1 cellular context compared by ENCODE assay signal in the genomic region with DNA sequence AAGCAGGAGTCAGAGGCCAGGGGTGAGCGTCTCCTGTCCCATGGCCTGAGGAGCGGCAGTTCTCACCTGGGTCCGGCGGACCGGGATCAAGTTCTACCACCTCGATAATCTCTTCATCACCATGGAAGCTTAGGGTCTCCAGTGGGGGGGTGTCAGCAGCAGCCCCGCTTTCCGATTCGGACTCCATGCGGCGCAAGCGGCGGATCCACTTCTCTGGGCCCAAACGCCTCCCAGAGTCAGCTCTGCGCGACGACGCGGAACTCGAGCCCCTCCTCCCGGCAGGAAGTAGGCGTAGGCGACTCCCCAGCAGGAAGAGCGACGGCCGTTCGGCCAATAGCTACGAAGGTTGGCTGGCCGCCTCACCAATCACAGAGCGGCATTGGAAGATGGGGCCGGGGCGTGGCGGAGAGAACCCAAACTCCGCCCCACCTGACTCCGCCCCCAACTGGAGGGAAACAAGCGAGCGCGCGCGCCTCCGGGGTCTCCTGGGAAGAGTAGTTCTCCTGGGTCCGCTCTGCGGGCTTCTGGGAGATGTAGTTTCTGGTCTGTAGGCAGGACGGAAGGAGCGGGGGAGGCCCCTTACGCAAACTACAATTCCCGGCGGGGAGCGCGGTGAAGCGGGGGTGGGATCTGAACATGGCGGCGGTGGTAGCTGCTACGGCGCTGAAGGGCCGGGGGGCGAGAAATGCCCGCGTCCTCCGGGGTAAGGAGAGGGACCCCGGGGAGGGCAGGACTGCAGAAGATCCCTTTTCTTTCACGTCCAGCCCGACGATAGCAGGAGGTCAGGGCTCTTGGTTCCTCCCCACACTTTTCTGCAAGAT.
A peak's percentile ranks its signal among the peaks of the same experiment; 100 is the strongest.
TF ChIP-seq lines count a peak whose summit lies in the region.

A gene with protein sequence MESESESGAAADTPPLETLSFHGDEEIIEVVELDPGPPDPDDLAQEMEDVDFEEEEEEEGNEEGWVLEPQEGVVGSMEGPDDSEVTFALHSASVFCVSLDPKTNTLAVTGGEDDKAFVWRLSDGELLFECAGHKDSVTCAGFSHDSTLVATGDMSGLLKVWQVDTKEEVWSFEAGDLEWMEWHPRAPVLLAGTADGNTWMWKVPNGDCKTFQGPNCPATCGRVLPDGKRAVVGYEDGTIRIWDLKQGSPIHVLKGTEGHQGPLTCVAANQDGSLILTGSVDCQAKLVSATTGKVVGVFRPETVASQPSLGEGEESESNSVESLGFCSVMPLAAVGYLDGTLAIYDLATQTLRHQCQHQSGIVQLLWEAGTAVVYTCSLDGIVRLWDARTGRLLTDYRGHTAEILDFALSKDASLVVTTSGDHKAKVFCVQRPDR (minus strand): TSS at position 238 of the 821 bp plus-strand sequence. CDS start 51 bp downstream, at position 187.
A gene with protein sequence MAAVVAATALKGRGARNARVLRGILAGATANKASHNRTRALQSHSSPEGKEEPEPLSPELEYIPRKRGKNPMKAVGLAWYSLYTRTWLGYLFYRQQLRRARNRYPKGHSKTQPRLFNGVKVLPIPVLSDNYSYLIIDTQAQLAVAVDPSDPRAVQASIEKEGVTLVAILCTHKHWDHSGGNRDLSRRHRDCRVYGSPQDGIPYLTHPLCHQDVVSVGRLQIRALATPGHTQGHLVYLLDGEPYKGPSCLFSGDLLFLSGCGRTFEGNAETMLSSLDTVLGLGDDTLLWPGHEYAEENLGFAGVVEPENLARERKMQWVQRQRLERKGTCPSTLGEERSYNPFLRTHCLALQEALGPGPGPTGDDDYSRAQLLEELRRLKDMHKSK (plus strand): TSS at position 620 of the 821 bp plus-strand sequence. CDS start 17 bp downstream, at position 637.

TF ChIP-seq in HepG2, 621 proteins besides CTCF, POLR2A, EP300 and RAD21 (continued from another document and continues in another):
- TF ChIP-seq, protein P1, sequence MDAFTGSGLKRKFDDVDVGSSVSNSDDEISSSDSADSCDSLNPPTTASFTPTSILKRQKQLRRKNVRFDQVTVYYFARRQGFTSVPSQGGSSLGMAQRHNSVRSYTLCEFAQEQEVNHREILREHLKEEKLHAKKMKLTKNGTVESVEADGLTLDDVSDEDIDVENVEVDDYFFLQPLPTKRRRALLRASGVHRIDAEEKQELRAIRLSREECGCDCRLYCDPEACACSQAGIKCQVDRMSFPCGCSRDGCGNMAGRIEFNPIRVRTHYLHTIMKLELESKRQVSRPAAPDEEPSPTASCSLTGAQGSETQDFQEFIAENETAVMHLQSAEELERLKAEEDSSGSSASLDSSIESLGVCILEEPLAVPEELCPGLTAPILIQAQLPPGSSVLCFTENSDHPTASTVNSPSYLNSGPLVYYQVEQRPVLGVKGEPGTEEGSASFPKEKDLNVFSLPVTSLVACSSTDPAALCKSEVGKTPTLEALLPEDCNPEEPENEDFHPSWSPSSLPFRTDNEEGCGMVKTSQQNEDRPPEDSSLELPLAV (CRISPR knock-in tag; conservative IDR thresholded peaks at IDR 0.05; ENCODE audit: low read depth): no peak
- TF ChIP-seq, protein P2, sequence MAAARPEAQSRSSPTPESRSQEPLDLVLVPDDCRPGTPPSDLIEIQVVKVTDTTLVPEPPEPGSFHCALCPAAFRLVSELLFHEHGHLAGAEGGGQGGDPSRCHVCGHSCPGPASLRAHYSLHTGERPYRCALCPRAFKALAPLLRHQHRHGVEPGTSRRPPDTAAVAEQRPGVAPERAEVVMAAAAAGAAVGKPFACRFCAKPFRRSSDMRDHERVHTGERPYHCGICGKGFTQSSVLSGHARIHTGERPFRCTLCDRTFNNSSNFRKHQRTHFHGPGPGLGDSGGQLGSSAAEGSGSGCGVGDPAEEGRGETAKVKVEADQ (CRISPR knock-in tag; IDR thresholded peaks at IDR 0.05; ENCODE audit: borderline replicate concordance): 0 out of 2 replicates have a peak, but pooled peaks have one; percentile 41
- TF ChIP-seq, protein P3, sequence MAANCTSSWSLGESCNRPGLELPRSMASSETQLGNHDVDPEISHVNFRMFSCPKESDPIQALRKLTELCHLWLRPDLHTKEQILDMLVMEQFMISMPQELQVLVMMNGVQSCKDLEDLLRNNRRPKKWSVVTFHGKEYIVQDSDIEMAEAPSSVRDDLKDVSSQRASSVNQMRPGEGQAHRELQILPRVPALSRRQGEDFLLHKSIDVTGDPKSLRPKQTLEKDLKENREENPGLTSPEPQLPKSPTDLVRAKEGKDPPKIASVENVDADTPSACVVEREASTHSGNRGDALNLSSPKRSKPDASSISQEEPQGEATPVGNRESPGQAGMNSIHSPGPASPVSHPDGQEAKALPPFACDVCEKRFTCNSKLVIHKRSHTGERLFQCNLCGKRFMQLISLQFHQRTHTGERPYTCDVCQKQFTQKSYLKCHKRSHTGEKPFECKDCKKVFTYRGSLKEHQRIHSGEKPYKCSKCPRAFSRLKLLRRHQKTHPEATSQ (CRISPR knock-in tag; IDR thresholded peaks at IDR 0.05; ENCODE audit: borderline replicate concordance): no peak
- no peak for TF ChIP-seq ZNF30 (CRISPR knock-in tag; IDR thresholded peaks at IDR 0.05)
- TF ChIP-seq, protein P4, sequence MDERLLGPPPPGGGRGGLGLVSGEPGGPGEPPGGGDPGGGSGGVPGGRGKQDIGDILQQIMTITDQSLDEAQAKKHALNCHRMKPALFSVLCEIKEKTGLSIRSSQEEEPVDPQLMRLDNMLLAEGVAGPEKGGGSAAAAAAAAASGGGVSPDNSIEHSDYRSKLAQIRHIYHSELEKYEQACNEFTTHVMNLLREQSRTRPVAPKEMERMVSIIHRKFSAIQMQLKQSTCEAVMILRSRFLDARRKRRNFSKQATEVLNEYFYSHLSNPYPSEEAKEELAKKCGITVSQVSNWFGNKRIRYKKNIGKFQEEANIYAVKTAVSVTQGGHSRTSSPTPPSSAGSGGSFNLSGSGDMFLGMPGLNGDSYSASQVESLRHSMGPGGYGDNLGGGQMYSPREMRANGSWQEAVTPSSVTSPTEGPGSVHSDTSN (CRISPR knock-in tag; IDR thresholded peaks at IDR 0.05): peak; percentile 98
- TF ChIP-seq, protein P5, sequence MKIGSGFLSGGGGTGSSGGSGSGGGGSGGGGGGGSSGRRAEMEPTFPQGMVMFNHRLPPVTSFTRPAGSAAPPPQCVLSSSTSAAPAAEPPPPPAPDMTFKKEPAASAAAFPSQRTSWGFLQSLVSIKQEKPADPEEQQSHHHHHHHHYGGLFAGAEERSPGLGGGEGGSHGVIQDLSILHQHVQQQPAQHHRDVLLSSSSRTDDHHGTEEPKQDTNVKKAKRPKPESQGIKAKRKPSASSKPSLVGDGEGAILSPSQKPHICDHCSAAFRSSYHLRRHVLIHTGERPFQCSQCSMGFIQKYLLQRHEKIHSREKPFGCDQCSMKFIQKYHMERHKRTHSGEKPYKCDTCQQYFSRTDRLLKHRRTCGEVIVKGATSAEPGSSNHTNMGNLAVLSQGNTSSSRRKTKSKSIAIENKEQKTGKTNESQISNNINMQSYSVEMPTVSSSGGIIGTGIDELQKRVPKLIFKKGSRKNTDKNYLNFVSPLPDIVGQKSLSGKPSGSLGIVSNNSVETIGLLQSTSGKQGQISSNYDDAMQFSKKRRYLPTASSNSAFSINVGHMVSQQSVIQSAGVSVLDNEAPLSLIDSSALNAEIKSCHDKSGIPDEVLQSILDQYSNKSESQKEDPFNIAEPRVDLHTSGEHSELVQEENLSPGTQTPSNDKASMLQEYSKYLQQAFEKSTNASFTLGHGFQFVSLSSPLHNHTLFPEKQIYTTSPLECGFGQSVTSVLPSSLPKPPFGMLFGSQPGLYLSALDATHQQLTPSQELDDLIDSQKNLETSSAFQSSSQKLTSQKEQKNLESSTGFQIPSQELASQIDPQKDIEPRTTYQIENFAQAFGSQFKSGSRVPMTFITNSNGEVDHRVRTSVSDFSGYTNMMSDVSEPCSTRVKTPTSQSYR (CRISPR knock-in tag; IDR thresholded peaks at IDR 0.05; ENCODE audit: borderline replicate concordance): 0 out of 2 replicates have a peak, but pooled peaks have one; percentile 1
- peak; percentile 76; the same call in 1 of the 2 replicates for TF ChIP-seq ZNF124 (CRISPR knock-in tag; IDR thresholded peaks at IDR 0.05)
- TF ChIP-seq, protein P6, sequence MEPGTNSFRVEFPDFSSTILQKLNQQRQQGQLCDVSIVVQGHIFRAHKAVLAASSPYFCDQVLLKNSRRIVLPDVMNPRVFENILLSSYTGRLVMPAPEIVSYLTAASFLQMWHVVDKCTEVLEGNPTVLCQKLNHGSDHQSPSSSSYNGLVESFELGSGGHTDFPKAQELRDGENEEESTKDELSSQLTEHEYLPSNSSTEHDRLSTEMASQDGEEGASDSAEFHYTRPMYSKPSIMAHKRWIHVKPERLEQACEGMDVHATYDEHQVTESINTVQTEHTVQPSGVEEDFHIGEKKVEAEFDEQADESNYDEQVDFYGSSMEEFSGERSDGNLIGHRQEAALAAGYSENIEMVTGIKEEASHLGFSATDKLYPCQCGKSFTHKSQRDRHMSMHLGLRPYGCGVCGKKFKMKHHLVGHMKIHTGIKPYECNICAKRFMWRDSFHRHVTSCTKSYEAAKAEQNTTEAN (CRISPR knock-in tag; conservative IDR thresholded peaks at IDR 0.05): peak; percentile 82
- TF ChIP-seq FOSL1 (CRISPR knock-in tag; IDR thresholded peaks at IDR 0.05; ENCODE audit: borderline replicate concordance): no peak
- TF ChIP-seq ZFAT (CRISPR knock-in tag; conservative IDR thresholded peaks at IDR 0.05): peak; percentile 66; the same call in 1 of the 2 replicates
- TF ChIP-seq, protein P7, sequence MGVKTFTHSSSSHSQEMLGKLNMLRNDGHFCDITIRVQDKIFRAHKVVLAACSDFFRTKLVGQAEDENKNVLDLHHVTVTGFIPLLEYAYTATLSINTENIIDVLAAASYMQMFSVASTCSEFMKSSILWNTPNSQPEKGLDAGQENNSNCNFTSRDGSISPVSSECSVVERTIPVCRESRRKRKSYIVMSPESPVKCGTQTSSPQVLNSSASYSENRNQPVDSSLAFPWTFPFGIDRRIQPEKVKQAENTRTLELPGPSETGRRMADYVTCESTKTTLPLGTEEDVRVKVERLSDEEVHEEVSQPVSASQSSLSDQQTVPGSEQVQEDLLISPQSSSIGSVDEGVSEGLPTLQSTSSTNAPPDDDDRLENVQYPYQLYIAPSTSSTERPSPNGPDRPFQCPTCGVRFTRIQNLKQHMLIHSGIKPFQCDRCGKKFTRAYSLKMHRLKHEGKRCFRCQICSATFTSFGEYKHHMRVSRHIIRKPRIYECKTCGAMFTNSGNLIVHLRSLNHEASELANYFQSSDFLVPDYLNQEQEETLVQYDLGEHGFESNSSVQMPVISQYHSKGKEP (CRISPR knock-in tag; IDR thresholded peaks at IDR 0.05): 0 out of 2 replicates have a peak, but pooled peaks have one; percentile 69
- peak; percentile 18; the same call in 1 of the 2 replicates for TF ChIP-seq FOSL2 (CRISPR knock-in tag; IDR thresholded peaks at IDR 0.05)
- TF ChIP-seq NKX3-1 (CRISPR knock-in tag; IDR thresholded peaks at IDR 0.05): peak; percentile 84; the same call in 1 of the 2 replicates
- TF ChIP-seq NR1H2 (CRISPR knock-in tag; IDR thresholded peaks at IDR 0.05; ENCODE audit: borderline replicate concordance, low read depth): no peak
- no peak for TF ChIP-seq BORCS8-MEF2B (CRISPR knock-in tag; IDR thresholded peaks at IDR 0.05)
- 0 out of 2 replicates have a peak, but pooled peaks have one; percentile 30 for TF ChIP-seq NR2F6 (IDR thresholded peaks at IDR 0.05)
- peak; percentile 6; the same call in 1 of the 2 replicates for TF ChIP-seq NR2F6 (CRISPR knock-in tag; IDR thresholded peaks at IDR 0.05)
- TF ChIP-seq, protein P8, sequence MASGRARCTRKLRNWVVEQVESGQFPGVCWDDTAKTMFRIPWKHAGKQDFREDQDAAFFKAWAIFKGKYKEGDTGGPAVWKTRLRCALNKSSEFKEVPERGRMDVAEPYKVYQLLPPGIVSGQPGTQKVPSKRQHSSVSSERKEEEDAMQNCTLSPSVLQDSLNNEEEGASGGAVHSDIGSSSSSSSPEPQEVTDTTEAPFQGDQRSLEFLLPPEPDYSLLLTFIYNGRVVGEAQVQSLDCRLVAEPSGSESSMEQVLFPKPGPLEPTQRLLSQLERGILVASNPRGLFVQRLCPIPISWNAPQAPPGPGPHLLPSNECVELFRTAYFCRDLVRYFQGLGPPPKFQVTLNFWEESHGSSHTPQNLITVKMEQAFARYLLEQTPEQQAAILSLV (CRISPR knock-in tag; IDR thresholded peaks at IDR 0.05; ENCODE audit: borderline replicate concordance): peak; percentile 92; the same call in 1 of the 2 replicates
- peak; percentile 45; the same call in 1 of the 2 replicates for TF ChIP-seq KDM3A (CRISPR knock-in tag; IDR thresholded peaks at IDR 0.05; ENCODE audit: low read depth)
- 0 out of 2 replicates have a peak, but pooled peaks have one; percentile 79 for TF ChIP-seq ZNF253 (CRISPR knock-in tag; IDR thresholded peaks at IDR 0.05; ENCODE audit: borderline replicate concordance)
- TF ChIP-seq ZNF274 (CRISPR knock-in tag; IDR thresholded peaks at IDR 0.05): no peak; the same call in 1 of the 2 replicates
- TF ChIP-seq ZNF138 (CRISPR knock-in tag; IDR thresholded peaks at IDR 0.05; ENCODE audit: low read depth): peak; percentile 37; the same call in 1 of the 2 replicates
- TF ChIP-seq, protein P9, sequence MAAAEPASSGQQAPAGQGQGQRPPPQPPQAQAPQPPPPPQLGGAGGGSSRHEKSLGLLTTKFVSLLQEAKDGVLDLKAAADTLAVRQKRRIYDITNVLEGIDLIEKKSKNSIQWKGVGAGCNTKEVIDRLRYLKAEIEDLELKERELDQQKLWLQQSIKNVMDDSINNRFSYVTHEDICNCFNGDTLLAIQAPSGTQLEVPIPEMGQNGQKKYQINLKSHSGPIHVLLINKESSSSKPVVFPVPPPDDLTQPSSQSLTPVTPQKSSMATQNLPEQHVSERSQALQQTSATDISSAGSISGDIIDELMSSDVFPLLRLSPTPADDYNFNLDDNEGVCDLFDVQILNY (CRISPR knock-in tag; conservative IDR thresholded peaks at IDR 0.05): peak; percentile 38; the same call in 1 of the 2 replicates
- TF ChIP-seq MYC (CRISPR knock-in tag; IDR thresholded peaks at IDR 0.05; ENCODE audit: borderline replicate concordance): peak; percentile 88
- TF ChIP-seq, protein P10, sequence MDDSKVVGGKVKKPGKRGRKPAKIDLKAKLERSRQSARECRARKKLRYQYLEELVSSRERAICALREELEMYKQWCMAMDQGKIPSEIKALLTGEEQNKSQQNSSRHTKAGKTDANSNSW (CRISPR knock-in tag; IDR thresholded peaks at IDR 0.05; ENCODE audit: borderline replicate concordance): no peak
- TF ChIP-seq, protein P11, sequence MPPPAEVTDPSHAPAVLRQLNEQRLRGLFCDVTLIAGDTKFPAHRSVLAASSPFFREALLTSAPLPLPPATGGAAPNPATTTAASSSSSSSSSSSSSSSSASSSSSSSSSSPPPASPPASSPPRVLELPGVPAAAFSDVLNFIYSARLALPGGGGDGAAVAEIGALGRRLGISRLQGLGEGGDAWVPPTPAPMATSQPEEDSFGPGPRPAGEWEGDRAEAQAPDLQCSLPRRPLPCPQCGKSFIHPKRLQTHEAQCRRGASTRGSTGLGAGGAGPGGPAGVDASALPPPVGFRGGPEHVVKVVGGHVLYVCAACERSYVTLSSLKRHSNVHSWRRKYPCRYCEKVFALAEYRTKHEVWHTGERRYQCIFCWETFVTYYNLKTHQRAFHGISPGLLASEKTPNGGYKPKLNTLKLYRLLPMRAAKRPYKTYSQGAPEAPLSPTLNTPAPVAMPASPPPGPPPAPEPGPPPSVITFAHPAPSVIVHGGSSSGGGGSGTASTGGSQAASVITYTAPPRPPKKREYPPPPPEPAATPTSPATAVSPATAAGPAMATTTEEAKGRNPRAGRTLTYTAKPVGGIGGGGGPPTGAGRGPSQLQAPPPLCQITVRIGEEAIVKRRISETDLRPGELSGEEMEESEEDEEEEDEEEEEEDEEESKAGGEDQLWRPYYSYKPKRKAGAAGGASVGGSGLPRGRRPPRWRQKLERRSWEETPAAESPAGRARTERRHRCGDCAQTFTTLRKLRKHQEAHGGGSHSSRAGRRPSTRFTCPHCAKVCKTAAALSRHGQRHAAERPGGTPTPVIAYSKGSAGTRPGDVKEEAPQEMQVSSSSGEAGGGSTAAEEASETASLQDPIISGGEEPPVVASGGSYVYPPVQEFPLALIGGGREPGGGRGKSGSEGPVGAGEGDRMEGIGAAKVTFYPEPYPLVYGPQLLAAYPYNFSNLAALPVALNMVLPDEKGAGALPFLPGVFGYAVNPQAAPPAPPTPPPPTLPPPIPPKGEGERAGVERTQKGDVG (CRISPR knock-in tag; IDR thresholded peaks at IDR 0.05; ENCODE audit: borderline replicate concordance): no peak
- TF ChIP-seq ZFP41 (CRISPR knock-in tag; IDR thresholded peaks at IDR 0.05; ENCODE audit: borderline replicate concordance): peak; percentile 30; the same call in 1 of the 2 replicates
